Comparison of ENCODE assay signal across 25 cellular contexts in the genomic region with DNA sequence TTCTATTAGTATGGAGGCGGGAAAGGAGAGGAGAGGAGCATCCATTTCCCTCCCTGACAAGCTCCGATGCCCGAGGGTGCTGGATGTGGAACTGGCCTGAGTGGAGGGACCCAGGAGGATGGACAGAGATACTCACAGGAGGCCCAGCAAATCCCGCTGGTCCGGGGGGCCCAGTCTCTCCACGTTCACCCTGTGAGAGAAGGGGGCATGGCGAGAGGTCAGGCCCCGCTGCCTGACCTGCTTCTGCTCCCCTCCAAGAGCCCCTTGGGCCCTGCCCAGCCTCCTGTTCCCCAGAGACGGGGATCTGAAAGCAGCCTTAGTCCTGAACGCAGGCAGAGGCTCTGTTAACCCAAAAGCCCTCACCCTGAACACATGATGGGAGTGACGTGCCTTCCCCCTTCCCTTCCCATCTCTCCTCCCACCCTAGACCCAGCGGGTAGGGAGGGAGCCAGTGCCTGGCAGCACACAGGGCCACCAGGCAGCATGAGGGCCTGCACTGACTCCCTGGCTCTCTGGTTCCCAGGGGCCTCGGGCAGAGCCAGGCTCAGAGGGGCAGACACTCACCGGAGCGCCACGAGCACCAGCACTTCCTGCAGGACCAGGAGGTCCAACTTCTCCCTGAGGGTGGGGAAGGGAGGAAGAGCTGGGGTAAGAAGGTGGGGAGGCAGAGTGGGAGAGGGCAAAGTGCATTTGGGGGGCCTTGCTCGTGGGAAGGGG. TPM values are rescaled to one million over a fixed set of nuclear protein-coding genes. Genes with fewer than 3 reads are reported as not detected.
"Had no signal": no experiment of that assay in that cellular context is flagged by ENCODE, and none has a peak within 500 bp of the region (broad histone marks: within the 10 kb centered on the region; RNA-seq: fewer than 3 reads in every experiment).

No MANE protein-coding gene starts in this region.

- DNase-seq: dermis blood vessel endothelial cell; effector memory CD4-positive, alpha-beta T cell; erythroblast; esophagus squamous epithelium; foreskin melanocyte; glutamatergic neuron; heart right ventricle; mammary epithelial cell; mesendoderm; midbrain; nephron progenitor cell; occipital lobe; pancreas; stimulated activated CD4-positive, alpha-beta T cell treated with anti-CD3 and anti-CD28 coated beads, Interleukin-2, amount 100 ng/mL, for 24 hours; stimulated activated CD4-positive, alpha-beta T cell treated with anti-CD3 and anti-CD28 coated beads, Interleukin-4, amount 100 ng/mL, for 24 hours; stimulated activated naive CD4-positive, alpha-beta T cell treated with Interleukin-2 at 50 U/mL for 16 hours; stomach had no signal

- H3K27me3 ChIP-seq: left lung, pancreas, thyroid gland had no signal

- H3K4me3 ChIP-seq: coronary artery, esophagus squamous epithelium, heart right ventricle, left lung, pancreas, smooth muscle cell, stomach, thyroid gland had no signal

- H3K9me3 ChIP-seq: esophagus squamous epithelium, heart right ventricle, left lung, pancreas, stomach, thyroid gland had no signal

- H3K27ac ChIP-seq: coronary artery, esophagus squamous epithelium, heart right ventricle, left lung, pancreas, stomach, thyroid gland had no signal

- H3K4me1 ChIP-seq: esophagus squamous epithelium, heart right ventricle, left lung, pancreas, stomach had no signal

- H3K36me3 ChIP-seq: esophagus squamous epithelium, heart right ventricle, left lung, pancreas, stomach, thyroid gland had no signal

RNA-seq across cellular contexts. Expression of a gene that starts 23.3 kb away (rescaled TPM):
- total RNA-seq: dermis blood vessel endothelial cell, esophagus squamous epithelium, sciatic nerve, subcutaneous adipose tissue, thyroid gland had no signal
- polyA plus RNA-seq: naive thymus-derived CD8-positive, alpha-beta T cell; urinary bladder had no signal
